In the genomic region with DNA sequence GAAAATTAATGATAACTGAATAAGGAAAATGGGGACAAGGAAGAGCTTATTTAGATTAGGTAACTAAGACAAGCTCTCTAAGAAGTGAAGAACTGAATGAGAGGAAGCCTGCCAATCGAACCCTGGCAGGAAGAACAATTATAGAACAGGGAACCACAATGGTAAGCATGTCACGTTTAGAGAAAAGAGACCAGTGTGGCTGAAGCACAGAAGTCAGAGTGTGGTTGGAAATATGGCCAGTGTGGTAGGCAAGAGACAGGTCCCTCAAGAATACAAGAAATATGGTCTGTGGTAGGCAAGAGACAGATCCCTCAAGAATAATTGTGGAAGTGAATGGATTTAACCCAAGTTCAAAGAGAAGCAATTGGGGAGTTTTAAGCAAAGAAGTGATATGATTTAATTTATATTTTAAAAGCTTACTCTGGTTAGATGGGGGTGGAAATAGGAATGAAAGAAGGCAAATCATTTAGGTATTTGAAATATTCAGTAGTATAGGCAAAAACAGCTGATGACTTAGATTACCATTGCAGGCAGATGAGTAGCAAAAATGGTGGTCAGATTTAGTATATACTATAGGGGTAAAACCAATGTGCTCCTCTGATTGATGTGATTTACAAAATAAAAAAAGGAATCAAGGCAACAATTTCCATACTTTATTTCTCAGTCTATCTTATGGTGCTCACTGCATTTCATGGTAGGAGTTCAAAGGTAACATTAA, we compare ENCODE assay signal across 11 cellular contexts. TPM values are rescaled to one million over a fixed set of nuclear protein-coding genes. Genes with fewer than 3 reads are reported as not detected.
DNase-seq lines count a peak whose midpoint lies in the region; ATAC-seq, FAIRE-seq and TF ChIP-seq lines count a peak whose summit lies in the region.
"Had no signal": no experiment of that assay in that cellular context is flagged by ENCODE, and none has a peak within 500 bp of the region (broad histone marks: within the 10 kb centered on the region; RNA-seq: fewer than 3 reads in every experiment).

No MANE protein-coding gene starts in this region.

- H3K27ac ChIP-seq in RWPE1, result no peak overlapping the region

- peaks cover 10% of the 10 kb centered on the region; the same call in 1 of the 2 replicates for H3K9me3 ChIP-seq in Caco-2

- no peaks in the 10 kb centered on the region for H3K36me3 Mint-ChIP-seq in activated T-helper 17 cell treated with anti-CD3 and anti-CD28 coated beads, Interleukin-2, amount 50 U/mL, for 72 hours (ENCODE audit: low read depth)
- H3K36me3 Mint-ChIP-seq in Caco-2 (ENCODE audit: insufficient read depth, unreplicated experiment), result no peaks in the 10 kb centered on the region

- peaks cover 16% of the 10 kb centered on the region for H3K4me1 Mint-ChIP-seq in activated T-helper 17 cell treated with anti-CD3 and anti-CD28 coated beads, Interleukin-2, amount 50 U/mL, for 72 hours
- peaks cover 9% of the 10 kb centered on the region for H3K4me1 Mint-ChIP-seq in Caco-2 (ENCODE audit: low read depth, unreplicated experiment)

- H3K27me3 ChIP-seq in Caco-2 (replicated peaks; ENCODE audit: control insufficient read depth, insufficient read depth, low read length), result no peaks in the 10 kb centered on the region

- FAIRE-seq in GM12891 (lab: Jason Lieb, UNC), result peak; percentile 91
- FAIRE-seq: keratinocyte, TTC549 had no signal

- peaks cover 8% of the 10 kb centered on the region for H3K4me1 ChIP-seq in Caco-2

- no peaks in the 10 kb centered on the region for H3K27me3 Mint-ChIP-seq in activated T-helper 17 cell treated with anti-CD3 and anti-CD28 coated beads, Interleukin-2, amount 50 U/mL, for 72 hours
- no peaks in the 10 kb centered on the region for H3K27me3 Mint-ChIP-seq in Caco-2 (ENCODE audit: insufficient read depth, unreplicated experiment)

- peak overlapping the region; percentile 86 for H3K27ac Mint-ChIP-seq in activated T-helper 17 cell treated with anti-CD3 and anti-CD28 coated beads, Interleukin-2, amount 50 U/mL, for 72 hours
- H3K27ac Mint-ChIP-seq in Caco-2 (ENCODE audit: unreplicated experiment), result no peak overlapping the region

- H3K9me3 Mint-ChIP-seq in activated T-helper 17 cell treated with anti-CD3 and anti-CD28 coated beads, Interleukin-2, amount 50 U/mL, for 72 hours, result peaks cover 7% of the 10 kb centered on the region
- peaks cover 42% of the 10 kb centered on the region for H3K9me3 Mint-ChIP-seq in Caco-2 (ENCODE audit: unreplicated experiment)

- intact Hi-C loops in Caco-2 (cut with micrococcal nuclease; ENCODE audit: unreplicated experiment), result no loop called here

- POLR2A ChIA-PET in Caco-2 (lab: Charles Lee) (no interaction called here), RWPE1 (lab: Yijun Ruan, JAX; ENCODE audit: low non-redundant PET) (no interaction called here)

- CTCF ChIA-PET in Caco-2 (lab: Charles Lee), result no interaction called here
- CTCF ChIA-PET in RWPE1 (lab: Yijun Ruan, JAX), result no interaction called here

- H3K4me3 ChIP-seq in Caco-2 (ENCODE audit: low read depth, low read length), result no peak overlapping the region
- no peak overlapping the region for H3K4me3 ChIP-seq in foreskin fibroblast (ENCODE audit: low read depth in 1 of 2, low read length in 2 of 2)

- TF ChIP-seq POLR2A in GM12891 (IDR thresholded peaks at IDR 0.05; ENCODE audit: low read depth, low read length), result no peak

- ATAC-seq in GM19455 (IDR thresholded peaks at IDR 0.05; ENCODE audit: unreplicated experiment) (peak; percentile 92), HG03097 (IDR thresholded peaks at IDR 0.05; ENCODE audit: low FRiP score, unreplicated experiment) (peak; percentile 83)
- peak; percentile 72 for ATAC-seq in activated T-helper 17 cell treated with anti-CD3 and anti-CD28 coated beads, Interleukin-2, amount 50 U/mL, for 72 hours (replicated peaks)

- DNase-seq in GM12891 (ENCODE audit: insufficient read length, low spot score) (no peak), Caco-2 (no peak), foreskin fibroblast (no peak), RWPE1 (ENCODE audit: low spot score) (no peak)
- no peak for DNase-seq in effector CD8-positive, alpha-beta T cell (lab: John Stamatoyannopoulos, UW)
- DNase-seq: NCI-H1436 treated with DMSO at 0.1 percent for 48 hours had no signal

- H3K36me3 ChIP-seq in Caco-2 (ENCODE audit: control insufficient read depth, insufficient read depth, low read length), result no peaks in the 10 kb centered on the region

- BruUV-seq in Caco-2 (replicated peaks; lab: Mats Ljungman, UMichigan), result no TSS peak

- no peak for TF ChIP-seq CTCF in Caco-2 (IDR thresholded peaks at IDR 0.05; ENCODE audit: insufficient read depth in 1 of 2, low read depth in 1 of 2, low read length in 1 of 2, severe bottlenecking in 1 of 2, unreplicated experiment in 1 of 2)
- no peak for TF ChIP-seq CTCF in foreskin fibroblast (IDR thresholded peaks at IDR 0.05; ENCODE audit: low read depth, low read length)
- no peak for TF ChIP-seq CTCF in RWPE1 (conservative IDR thresholded peaks at IDR 0.05; ENCODE audit: low read depth)

- H3K4me3 Mint-ChIP-seq in activated T-helper 17 cell treated with anti-CD3 and anti-CD28 coated beads, Interleukin-2, amount 50 U/mL, for 72 hours, result peak overlapping the region; percentile 36
- H3K4me3 Mint-ChIP-seq in Caco-2 (ENCODE audit: unreplicated experiment), result no peak overlapping the region

TF ChIP-seq in GM12891, 5 proteins besides CTCF, POLR2A, EP300 and RAD21:
- TF ChIP-seq SPI1 (IDR thresholded peaks at IDR 0.05; ENCODE audit: low read depth, low read length), result no peak; the same call in 1 of the 2 replicates
- TF ChIP-seq POLR2AphosphoS5 (IDR thresholded peaks at IDR 0.05; ENCODE audit: low read depth, low read length), result no peak
- no peak for TF ChIP-seq POU2F2 (IDR thresholded peaks at IDR 0.05; ENCODE audit: low read depth, low read length)
- no peak for TF ChIP-seq TAF1 (IDR thresholded peaks at IDR 0.05; ENCODE audit: low read depth, low read length)
- no peak for TF ChIP-seq PAX5 (IDR thresholded peaks at IDR 0.05; ENCODE audit: insufficient read depth, low read length, severe bottlenecking)

RNA-seq across cellular contexts. Expression of a gene that starts 38.8 kb away (rescaled TPM):
- polyA plus RNA-seq in GM12891 (2012; ENCODE audit: low read depth, missing spikeins), result 0.74 TPM
- 1 to 10 TPM; 1.6 to 1.8 TPM for total RNA-seq in activated T-helper 17 cell treated with anti-CD3 and anti-CD28 coated beads, Interleukin-2, amount 50 U/mL, for 72 hours
- total RNA-seq in Caco-2 (2022), result 0.44 and 0.61 TPM in 2 replicates
- polyA plus RNA-seq: keratinocyte had no signal
